ENCODE assay signal across 9 cellular contexts in the genomic region with DNA sequence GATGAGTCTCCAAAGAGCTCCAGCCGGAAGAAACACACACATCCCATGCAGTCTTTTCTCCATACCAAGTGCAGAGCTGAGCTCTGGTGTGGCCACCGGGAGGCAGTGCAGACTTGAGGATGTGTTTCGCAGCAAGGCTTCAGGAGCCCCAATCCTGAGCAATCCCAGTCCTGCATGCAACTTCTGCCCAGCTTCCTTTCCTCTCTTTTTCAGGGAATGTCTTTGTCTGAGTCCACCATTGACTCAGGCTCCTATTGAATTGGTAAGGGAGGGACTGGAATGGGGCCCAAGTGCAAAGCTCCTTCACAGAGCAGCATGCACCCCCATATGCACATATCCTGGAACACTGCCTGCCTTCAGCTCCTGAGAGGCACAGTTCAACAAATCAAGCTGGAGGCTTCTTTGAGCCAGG. TPM values are rescaled to one million over a fixed set of nuclear protein-coding genes. Genes with fewer than 3 reads are reported as not detected.
DNase-seq lines count a peak whose midpoint lies in the region; ATAC-seq and TF ChIP-seq lines count a peak whose summit lies in the region.
"Had no signal": no experiment of that assay in that cellular context is flagged by ENCODE, and none has a peak within 500 bp of the region (broad histone marks: within the 10 kb centered on the region; RNA-seq: fewer than 3 reads in every experiment).

No MANE protein-coding gene starts in this region.

- no peak for TF ChIP-seq POLR2A in breast epithelium (IDR thresholded peaks at IDR 0.05)

- no peaks in the 10 kb centered on the region for H3K36me3 ChIP-seq in breast epithelium
- H3K36me3 ChIP-seq: BLaER1 treated with 17β-estradiol and CSF1 and Interleukin-3, amounts not matched to agents 10 nM and 100 nM had no signal

- no peak overlapping the region for H3K4me3 ChIP-seq in breast epithelium
- H3K4me3 ChIP-seq: BLaER1 treated with 17β-estradiol and CSF1 and Interleukin-3, amounts not matched to agents 10 nM and 100 nM had no signal

- TF ChIP-seq CTCF in breast epithelium (IDR thresholded peaks at IDR 0.05), result peak in 2 of 3 donors; percentile 65 to 73

- ATAC-seq in HG03175 (IDR thresholded peaks at IDR 0.05; ENCODE audit: unreplicated experiment), result no peak

- H3K4me1 ChIP-seq in breast epithelium, result no peaks in the 10 kb centered on the region

- intact Hi-C loops in breast epithelium (cut with DNase I; ENCODE audit: low total_unique reads), result no loop called here

- H3K9me3 ChIP-seq in breast epithelium, result no peaks in the 10 kb centered on the region
- H3K9me3 ChIP-seq: BLaER1 treated with 17β-estradiol and CSF1 and Interleukin-3, amounts not matched to agents 10 nM and 100 nM had no signal

- no peak overlapping the region for H3K27ac ChIP-seq in breast epithelium
- H3K27ac ChIP-seq: BLaER1 treated with 17β-estradiol and CSF1 and Interleukin-3, amounts not matched to agents 10 nM and 100 nM had no signal

- H3K27me3 ChIP-seq in breast epithelium, result no peaks in the 10 kb centered on the region
- H3K27me3 ChIP-seq: BLaER1 treated with 17β-estradiol and CSF1 and Interleukin-3, amounts not matched to agents 10 nM and 100 nM had no signal

- peak; percentile 49 for DNase-seq in NK-92 treated with Interleukin-12 subunit alpha and Interleukin-12 subunit beta, amount 100 ng/mL, for 24 hours (lab: John Stamatoyannopoulos, UW)
- DNase-seq in NK-92 (lab: John Stamatoyannopoulos, UW; ENCODE audit: unreplicated experiment) (no peak), NCI-H1092 (lab: John Stamatoyannopoulos, UW) (peak; percentile 36), SK-N-DZ (ENCODE audit: low spot score) (peak; percentile 87), breast epithelium (ENCODE audit: low spot score in 2 of 2) (peak; percentile 58 to 64), islet precursor cell (peak; percentile 89)
- peak; percentile 12 to 22 for DNase-seq in stimulated activated CD4-positive, alpha-beta T cell treated with anti-CD3 and anti-CD28 coated beads, Interleukin-1b, Interleukin-23, amount 100 ng/mL, for 4 hours (ENCODE audit: low read depth in 2 of 2)

RNA-seq across cellular contexts. Expression of a gene that starts 50.5 kb away (rescaled TPM):
- polyA plus RNA-seq in SK-N-DZ (2014; cell fraction: cytosol; rRNA removed), result not detected in 2 replicates
- polyA plus RNA-seq in SK-N-DZ (2014; cell fraction: nucleus; rRNA removed), result not detected in 2 replicates
- under 1 TPM in 1 of 3 donors, not detected in 2; 0.96 TPM for total RNA-seq in breast epithelium
